ENCODE assay signal across 1 cellular context in genomic region chr2:218895758-218896500, GRCh38.
TF ChIP-seq lines count a peak whose summit lies in the region.

No MANE protein-coding gene starts in this region.

TF ChIP-seq in A549, 52 proteins besides CTCF, POLR2A, EP300 and RAD21 (continued from another document):
- TF ChIP-seq ELK1 (IDR thresholded peaks at IDR 0.05; ENCODE audit: low read depth, low read length): no peak
- TF ChIP-seq REST (IDR thresholded peaks at IDR 0.05): no peak
- no peak for TF ChIP-seq BCL3 (IDR thresholded peaks at IDR 0.05)
- no peak for TF ChIP-seq HOXB5 (CRISPR knock-in tag; IDR thresholded peaks at IDR 0.05)
- no peak for TF ChIP-seq SREBF2 (IDR thresholded peaks at IDR 0.05)
- TF ChIP-seq MAZ (IDR thresholded peaks at IDR 0.05; ENCODE audit: borderline replicate concordance, low read depth, low read length): no peak
- no peak for TF ChIP-seq POLR2AphosphoS2 (conservative IDR thresholded peaks at IDR 0.05; ENCODE audit: low read length)
- no peak for TF ChIP-seq CEBPB (IDR thresholded peaks at IDR 0.05)
- no peak for TF ChIP-seq CBX8 (IDR thresholded peaks at IDR 0.05)
- TF ChIP-seq HOXB13 (CRISPR knock-in tag; IDR thresholded peaks at IDR 0.05; ENCODE audit: low read depth): no peak
- TF ChIP-seq ZNF302 (CRISPR knock-in tag; IDR thresholded peaks at IDR 0.05): no peak
- no peak for TF ChIP-seq SMC3 (IDR thresholded peaks at IDR 0.05)
- TF ChIP-seq CHD4 (IDR thresholded peaks at IDR 0.05; ENCODE audit: borderline replicate concordance): no peak
- no peak for TF ChIP-seq ATOH8 (CRISPR knock-in tag; IDR thresholded peaks at IDR 0.05; ENCODE audit: low read depth)
- TF ChIP-seq CHD2 (IDR thresholded peaks at IDR 0.05; ENCODE audit: low read length, partially characterized antibody): no peak
- no peak for TF ChIP-seq TP53 (CRISPR knock-in tag; IDR thresholded peaks at IDR 0.05)
